ENCODE assay signal across 21 cellular contexts in the genomic region with DNA sequence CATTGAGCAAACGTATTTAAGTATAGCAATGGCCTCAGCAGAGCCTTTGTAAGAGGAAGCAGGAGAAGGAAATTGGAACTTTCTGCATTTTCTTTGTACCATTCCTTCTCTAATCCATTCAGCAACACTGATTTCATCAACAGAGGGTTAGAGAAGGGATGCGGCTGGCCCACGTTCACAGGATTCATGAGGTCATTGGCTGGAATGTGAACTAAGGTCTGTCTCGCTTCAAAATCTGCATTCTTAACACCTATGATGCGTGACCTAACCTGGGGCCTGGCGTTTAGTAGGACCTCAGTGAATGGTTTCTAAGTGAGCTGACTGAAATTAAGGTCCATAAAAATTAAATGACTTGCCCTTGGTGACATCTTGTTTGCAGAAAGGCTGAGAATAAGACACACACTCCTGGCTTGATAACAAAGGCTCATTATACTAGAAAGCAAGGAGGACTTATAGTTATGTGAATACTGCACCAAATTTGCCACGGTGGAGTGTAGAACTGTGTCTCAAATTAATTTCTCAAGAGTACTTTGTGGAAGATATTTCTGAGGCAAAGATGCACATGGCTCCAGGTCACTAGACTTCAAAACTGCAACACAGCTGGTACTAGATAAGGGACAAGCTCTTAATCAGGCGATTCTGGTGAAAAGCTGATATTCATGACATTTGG. TPM values are rescaled to one million over a fixed set of nuclear protein-coding genes. Genes with fewer than 3 reads are reported as not detected.
DNase-seq lines count a peak whose midpoint lies in the region; ATAC-seq, FAIRE-seq and TF ChIP-seq lines count a peak whose summit lies in the region.
"Had no signal": no experiment of that assay in that cellular context is flagged by ENCODE, and none has a peak within 500 bp of the region (broad histone marks: within the 10 kb centered on the region; RNA-seq: fewer than 3 reads in every experiment).

No MANE protein-coding gene starts in this region.

- ATAC-seq in A549 (no peak; a peak in 2 of 6 replicates), HG02759 (IDR thresholded peaks at IDR 0.05; ENCODE audit: unreplicated experiment) (no peak), HG03469 (IDR thresholded peaks at IDR 0.05; ENCODE audit: unreplicated experiment) (no peak), psoas muscle (no peak)
- ATAC-seq: CD8-positive, alpha-beta T cell; effector memory CD8-positive, alpha-beta T cell had no signal

- H3K36me3 ChIP-seq in bronchial epithelial cell (ENCODE audit: control insufficient read depth, insufficient read depth, low read length) (no peaks in the 10 kb centered on the region), psoas muscle (ENCODE audit: insufficient read depth in 1 of 2, low read depth in 1 of 2) (no peaks in the 10 kb centered on the region)
- H3K36me3 ChIP-seq: cardiac muscle cell had no signal

- H3K4me1 ChIP-seq in A549 (peaks cover 16% of the 10 kb centered on the region), psoas muscle (no peaks in the 10 kb centered on the region)

- intact Hi-C loops in psoas muscle (cut with DNase I) = no loop called here

- 61% methylated on average over 8 of the region's 8 CpGs for WGBS in A549 (ENCODE audit: missing lambda C conversion rate)
- WGBS in psoas muscle, 3 donors = 26 to 41% (median 34%) methylated on average over 8 of the region's 8 CpGs

- CTCF ChIA-PET in A549 (lab: Yijun Ruan, JAX) = interaction anchor here (1.6 to 4.1 kb wide), 2 partner anchors 23 to 30 kb away, joined by 4 to 24 read pairs; no protein-coding TSS in a partner anchor

- no peak for TF ChIP-seq POLR2A in A549 (IDR thresholded peaks at IDR 0.05; ENCODE audit: low read length)

- TF ChIP-seq EP300 in A549 (IDR thresholded peaks at IDR 0.05) = no peak

- POLR2A ChIA-PET in A549 (lab: Yijun Ruan, JAX) = interaction anchor here (0.5 kb wide), 1 partner anchor 1595 kb away, joined by 8 read pairs; no protein-coding TSS in a partner anchor

- H3K9me3 ChIP-seq in A549 (no peaks in the 10 kb centered on the region), psoas muscle (no peaks in the 10 kb centered on the region)

- TF ChIP-seq CTCF in A549 (IDR thresholded peaks at IDR 0.05) (no peak), bronchial epithelial cell (IDR thresholded peaks at IDR 0.05; ENCODE audit: insufficient read depth, low read length, severe bottlenecking) (no peak), psoas muscle (IDR thresholded peaks at IDR 0.05) (no peak)

- no peak for TF ChIP-seq RAD21 in A549 (conservative IDR thresholded peaks at IDR 0.05 in 1 of 2, IDR thresholded peaks at IDR 0.05 in 1 of 2)

- H3K4me2 ChIP-seq in A549 = peak overlapping the region; percentile 31

- FAIRE-seq in A549 (lab: Jason Lieb, UNC) (no peak), bronchial epithelial cell (lab: Jason Lieb, UNC) (peak; percentile 60)
- FAIRE-seq: GM12891 had no signal

- H3K27ac ChIP-seq in A549 = peak overlapping the region in 1 of 2 experiments; percentile 76; a peak in 5 of 6 replicates
- no peak overlapping the region for H3K27ac ChIP-seq in psoas muscle
- H3K27ac ChIP-seq: cardiac muscle cell had no signal

- no peak overlapping the region for H3K4me3 ChIP-seq in A549
- no peak overlapping the region for H3K4me3 ChIP-seq in bronchial epithelial cell (ENCODE audit: low read depth, low read length)
- H3K4me3 ChIP-seq in psoas muscle = no peak overlapping the region
- H3K4me3 ChIP-seq: cardiac muscle cell had no signal

- no peak for DNase-seq in A549 (ENCODE audit: low read depth in 1 of 2, low spot score in 1 of 2)
- DNase-seq in M059J (ENCODE audit: low read depth) = peak; percentile 68
- DNase-seq in bronchial epithelial cell (ENCODE audit: low read depth) = no peak
- DNase-seq in kidney tubule cell (ENCODE audit: low spot score) = peak; percentile 97
- no peak for DNase-seq in AML-193 (lab: John Stamatoyannopoulos, UW)
- DNase-seq in psoas muscle = no peak
- DNase-seq: activated CD4-positive, CD25-positive, alpha-beta regulatory T cell treated with anti-CD3 and anti-CD28 coated beads, Interleukin-2, amount 50 U/mL, for 72 hours; activated naive CD4-positive, alpha-beta T cell treated with anti-CD3 and anti-CD28 coated beads for 36 hours; CD8-positive, alpha-beta T cell; effector memory CD8-positive, alpha-beta T cell; NCI-H1694 treated with DMSO at 0.1 percent for 48 hours; NCI-H510A; RPMI8226; substantia nigra; T-helper 2 cell had no signal

- H3K27me3 ChIP-seq in bronchial epithelial cell (ENCODE audit: control insufficient read depth, insufficient read depth, low read length) = no peaks in the 10 kb centered on the region
- H3K27me3 ChIP-seq in psoas muscle (ENCODE audit: insufficient read depth in 3 of 3, low read length in 2 of 3) = no peaks in the 10 kb centered on the region
- H3K27me3 ChIP-seq: cardiac muscle cell had no signal

TF ChIP-seq in A549, 52 proteins besides CTCF, POLR2A, EP300 and RAD21:
- TF ChIP-seq RARB (CRISPR knock-in tag; IDR thresholded peaks at IDR 0.05) (no peak), HOXA7 (CRISPR knock-in tag; IDR thresholded peaks at IDR 0.05) (no peak), RCOR1 (IDR thresholded peaks at IDR 0.05; ENCODE audit: low read depth, low read length) (no peak), EHF (CRISPR knock-in tag; IDR thresholded peaks at IDR 0.05) (no peak), CEBPB (IDR thresholded peaks at IDR 0.05) (no peak)
TF ChIP-seq in A549: peak in this region for 0.

RNA-seq across cellular contexts. Expression of a gene that starts 25.4 kb away (rescaled TPM):
- 1.1 and 1.3 TPM in 2 replicates for polyA plus RNA-seq in A549 (2011; rRNA removed)
- 1.3 TPM in 2 replicates for polyA plus RNA-seq in A549 (2012; cell fraction: cytosol; rRNA removed)
- polyA plus RNA-seq in A549 (2012; cell fraction: nucleus; rRNA removed) = 0.99 and 1.1 TPM in 2 replicates
- polyA plus RNA-seq in A549 (2017; fragmentation: RNase III; extraction: RNeasy Plus Mini Kit Qiagen cat#74134 plus additional on column Dnase treatment) = 3.0 to 4.1 TPM (median 4.0 TPM) in 3 replicates
- 0.29 and 0.49 TPM in 2 replicates for polyA minus RNA-seq in A549 (2011; rRNA and poly(A)+ RNA removed)
- total RNA-seq in M059J (2014; rRNA removed; shearing (Covaris generic)) = 0.49 TPM in 1 of 2 replicates, not detected in the other
- 22.9 and 31.1 TPM in 2 replicates for total RNA-seq in bronchial epithelial cell
- total RNA-seq in psoas muscle = not detected
- under 1 TPM in 1 of 3 donors, not detected in 2; 0.08 TPM for polyA plus RNA-seq in psoas muscle
- total RNA-seq: activated naive CD4-positive, alpha-beta T cell treated with anti-CD3 and anti-CD28 coated beads for 36 hours; cardiac muscle cell; CD8-positive, alpha-beta T cell; G401; LHCN-M2 had no signal
- polyA plus RNA-seq: cardiac muscle cell had no signal

RNA-seq across cellular contexts. Expression of a gene that starts 49.9 kb away (rescaled TPM):
- not detected in 2 replicates for polyA plus RNA-seq in A549 (2011; rRNA removed)
- polyA plus RNA-seq in A549 (2012; cell fraction: cytosol; rRNA removed) = 0.03 TPM in 2 replicates
- not detected in 2 replicates for polyA plus RNA-seq in A549 (2012; cell fraction: nucleus; rRNA removed)
- not detected in 3 replicates for polyA plus RNA-seq in A549 (2017; fragmentation: RNase III; extraction: RNeasy Plus Mini Kit Qiagen cat#74134 plus additional on column Dnase treatment)
- not detected in 2 replicates for polyA minus RNA-seq in A549 (2011; rRNA and poly(A)+ RNA removed)
- total RNA-seq in M059J (2014; rRNA removed; shearing (Covaris generic)) = not detected in 2 replicates
- total RNA-seq in bronchial epithelial cell = not detected in 2 replicates
- 1 to 10 TPM in 2 of 4 donors, under 1 TPM in 2; 0.37 to 1.4 (median 0.79) TPM for total RNA-seq in psoas muscle
- polyA plus RNA-seq in psoas muscle = under 1 TPM; 0.18 to 0.27 (median 0.21) TPM
- total RNA-seq: activated naive CD4-positive, alpha-beta T cell treated with anti-CD3 and anti-CD28 coated beads for 36 hours; cardiac muscle cell; G401; LHCN-M2 had no signal
- polyA plus RNA-seq: cardiac muscle cell had no signal

Comparison
In these comparisons a context has a peak if more than half of its experiments do, and no peak if none do; other contexts are left out.
1. DNase-seq: peak in M059J (single experiment) and kidney tubule cell (single experiment); none in A549 (0 of 2), bronchial epithelial cell (single experiment), AML-193 (0 of 2) and psoas muscle (0 of 2).
2. RNA of a gene that starts 25.4 kb away (total RNA-seq): 22.9 to 31.1 TPM in bronchial epithelial cell; 0.49 TPM in M059J and not detected in psoas muscle; every median in the first group is over 10 times any median in the second.